In the genomic region with DNA sequence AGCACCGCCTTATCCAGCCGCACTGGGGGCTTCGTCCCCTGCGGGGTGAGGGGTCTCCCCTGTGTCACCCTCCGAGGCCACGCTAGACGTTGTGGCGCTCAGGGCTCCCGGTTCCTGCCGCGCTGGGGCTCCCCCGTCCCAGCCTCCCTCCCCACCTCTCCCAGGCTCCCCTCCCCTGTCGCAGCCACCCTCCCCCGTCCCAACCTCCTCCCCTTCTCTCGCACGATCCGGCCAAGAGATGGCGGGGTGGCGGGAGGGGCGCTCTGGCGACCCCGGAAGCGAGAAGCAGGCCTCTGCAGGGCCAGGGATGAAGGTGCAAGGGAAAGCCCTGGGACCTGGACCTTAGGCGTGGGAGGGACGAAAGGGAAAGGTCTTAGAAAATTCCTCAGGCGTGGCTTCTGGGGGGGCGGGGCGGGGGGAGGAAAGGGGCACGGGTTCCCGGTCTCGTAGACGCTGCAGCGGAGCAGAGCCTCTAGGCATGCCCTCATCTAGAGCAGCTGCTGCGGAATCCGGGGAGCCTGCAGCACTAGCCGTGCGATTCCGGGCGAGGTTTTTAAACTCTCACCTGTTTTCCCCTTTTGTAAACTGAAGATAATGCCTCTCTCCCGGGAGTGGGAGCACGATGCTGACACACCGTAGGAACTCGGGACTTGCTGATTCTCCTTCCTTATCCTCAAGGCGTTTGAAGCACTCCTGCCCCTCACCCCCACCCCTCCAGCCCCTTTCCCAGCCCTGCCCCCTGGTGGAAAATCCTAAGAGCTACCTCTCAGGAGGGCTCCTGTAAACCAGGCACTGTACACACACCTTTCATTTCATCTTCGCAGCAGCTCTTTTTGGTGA, we compare ENCODE assay signal across 8 cellular contexts. TPM values are rescaled to one million over a fixed set of nuclear protein-coding genes. Genes with fewer than 3 reads are reported as not detected.
A peak's percentile ranks its signal among the peaks of the same experiment; 100 is the strongest.
DNase-seq lines count a peak whose midpoint lies in the region; ATAC-seq, FAIRE-seq and TF ChIP-seq lines count a peak whose summit lies in the region.

No MANE protein-coding gene starts in this region.

- no CpG with 5 or more reads among the region's 45 CpGs for WGBS in H9 (ENCODE audit: extremely low coverage, insufficient read length, low lambda C conversion rate)
- WGBS in transverse colon (ENCODE audit: low coverage in 1 of 2), 2 donors = 1 to 60% methylated on average over 1 to 27 of the region's 45 CpGs

- H3K36me3 Mint-ChIP-seq in H9 (ENCODE audit: insufficient read depth in 1 of 3, low read depth in 3 of 3) = no peaks in the 10 kb centered on the region

- in situ Hi-C loops in transverse colon (cut with MboI; ENCODE audit: low pct_ligation_motif_present in 1 of 4, low pct_unique_long_range_greater_than_20kb in 1 of 4, low sequenced_read_pairs in 3 of 4) = no loop called here

- no peak overlapping the region for H3K4ac ChIP-seq in H9 (ENCODE audit: low read depth, low read length)

- peak overlapping the region; percentile 70 for H3K4me2 ChIP-seq in H9 (ENCODE audit: insufficient read depth, insufficient read length, low read length)
- H3K4me2 ChIP-seq in endothelial cell of umbilical vein (ENCODE audit: insufficient read depth, low read length) = peak overlapping the region; percentile 44

- H2BK20ac ChIP-seq in H9 (ENCODE audit: low read depth, low read length, poor library complexity, severe bottlenecking) = no peak overlapping the region

- no peak overlapping the region for H3K27ac Mint-ChIP-seq in H9

- DNase-seq in GM10266 (ENCODE audit: extremely low spot score) = peak; percentile 62
- DNase-seq in H9 = peak; percentile 78
- peak; percentile 30 for DNase-seq in NCI-H1417 treated with DMSO at 0.1 percent for 48 hours (lab: John Stamatoyannopoulos, UW)
- DNase-seq in activated CD4-positive, alpha-beta T cell treated with anti-CD3 and anti-CD28 coated beads, Interleukin-2, amount 50 U/mL, for 4 hours = peak; percentile 26 to 42
- DNase-seq in endothelial cell of umbilical vein (ENCODE audit: low read depth, low spot score) = no peak
- DNase-seq in myocyte (ENCODE audit: low read depth) = peak; percentile 77
- peak; percentile 43 for DNase-seq in transverse colon

- H2BK15ac ChIP-seq in H9 (ENCODE audit: low read depth, low read length) = no peak overlapping the region

- dilution Hi-C loops in endothelial cell of umbilical vein (cut with MboI; ENCODE audit: extremely low pct_ligation_motif_present, low sequenced_read_pairs) = no loop called here

- no peak overlapping the region for H3K56ac ChIP-seq in H9 (ENCODE audit: insufficient read length, low read depth, low read length)

- H4K91ac ChIP-seq in H9 (ENCODE audit: insufficient read length, low read depth, low read length) = no peak overlapping the region

- TF ChIP-seq EP300 in transverse colon (IDR thresholded peaks at IDR 0.05; ENCODE audit: low read depth) = no peak

- H3K4me3 ChIP-seq in endothelial cell of umbilical vein (replicated peaks in 1 of 3; ENCODE audit: insufficient read depth in 1 of 3, low read depth in 1 of 3, low read length in 3 of 3) (peak overlapping the region in 1 of 3 experiments; percentile 40), transverse colon (peak overlapping the region; percentile 45 to 71 (median 48))

- TF ChIP-seq POLR2A in endothelial cell of umbilical vein (IDR thresholded peaks at IDR 0.05; ENCODE audit: low read depth, low read length) = no peak
- TF ChIP-seq POLR2A in transverse colon (IDR thresholded peaks at IDR 0.05) = no peak

- peaks cover 12% of the 10 kb centered on the region for H3K23me2 ChIP-seq in H9 (ENCODE audit: insufficient read length, low read depth, low read length, poor library complexity, severe bottlenecking)

- no peak overlapping the region for H4K5ac ChIP-seq in H9 (ENCODE audit: insufficient read length, low read depth, low read length)

- H3K36me3 ChIP-seq in endothelial cell of umbilical vein (ENCODE audit: control insufficient read depth in 2 of 2, extremely low read depth in 1 of 2, insufficient read depth in 2 of 2, low read length in 2 of 2) (no peaks in the 10 kb centered on the region), transverse colon (no peaks in the 10 kb centered on the region)

- no peak overlapping the region for H3T11ph ChIP-seq in H9 (ENCODE audit: low read length)

- peaks cover 0 to 3% of the 10 kb centered on the region in 2 experiments; a peak in 3 of 5 replicates for H3K9me3 Mint-ChIP-seq in H9

- H3K23ac ChIP-seq in H9 (ENCODE audit: insufficient read length, low read depth, low read length) = no peak overlapping the region

- no peaks in the 10 kb centered on the region for H3K79me1 ChIP-seq in H9 (ENCODE audit: insufficient read depth, low read depth, low read length, poor library complexity, severe bottlenecking)

- FAIRE-seq in endothelial cell of umbilical vein (lab: Jason Lieb, UNC) = no peak

- CTCF ChIA-PET in endothelial cell of umbilical vein (lab: Charles Lee) = interaction anchor here (0.5 to 10.7 kb wide), 12 partner anchors 9 to 748 kb away, joined by 3 to 141 read pairs (median 4); partner anchors contain the start of gene KCNJ5

- H3K9me3 ChIP-seq in H9 (ENCODE audit: control insufficient read depth, low read depth, low read length) (no peaks in the 10 kb centered on the region), endothelial cell of umbilical vein (replicated peaks; ENCODE audit: control insufficient read depth, insufficient read depth, low read length) (no peaks in the 10 kb centered on the region), transverse colon (no peaks in the 10 kb centered on the region)

- peaks cover 97% of the 10 kb centered on the region for H3K27me3 Mint-ChIP-seq in H9 (ENCODE audit: low read depth)

- H3K79me2 ChIP-seq in H9 (ENCODE audit: insufficient read depth, low read length) (no peaks in the 10 kb centered on the region), endothelial cell of umbilical vein (ENCODE audit: control insufficient read depth, insufficient read depth, low read length) (no peaks in the 10 kb centered on the region)

- H3K9me1 ChIP-seq in endothelial cell of umbilical vein (replicated peaks; ENCODE audit: control insufficient read depth, extremely low read depth, insufficient read depth, low read length) = no peaks in the 10 kb centered on the region

- no peak overlapping the region for H2AK5ac ChIP-seq in H9 (ENCODE audit: insufficient read length, low read length)

- H3K9ac ChIP-seq in H9 (ENCODE audit: extremely low read depth, insufficient read length, low read length) = no peak overlapping the region
- no peak overlapping the region for H3K9ac ChIP-seq in endothelial cell of umbilical vein (replicated peaks; ENCODE audit: extremely low read depth, insufficient read depth, low read length)

- no peak overlapping the region for H4K8ac ChIP-seq in H9 (replicated peaks; ENCODE audit: insufficient read length, low read depth, low read length)

- H2BK12ac ChIP-seq in H9 (ENCODE audit: insufficient read length, low read depth, low read length) = no peak overlapping the region

- peak; percentile 27 for TF ChIP-seq CTCF in GM10266 (IDR thresholded peaks at IDR 0.05; ENCODE audit: control insufficient read depth, insufficient read depth, low read depth, missing control alignments)
- TF ChIP-seq CTCF in H9 (conservative IDR thresholded peaks at IDR 0.05) = peak; percentile 69
- TF ChIP-seq CTCF in endothelial cell of umbilical vein (IDR thresholded peaks at IDR 0.05; ENCODE audit: extremely low read depth in 1 of 2, insufficient read depth in 1 of 2, low read depth in 1 of 2, low read length in 2 of 2) = peak; percentile 19 to 41
- peak in 4 of 5 experiments; percentile 24 to 53 (median 50) for TF ChIP-seq CTCF in transverse colon (IDR thresholded peaks at IDR 0.05)

- peaks cover 34 to 41% of the 10 kb centered on the region in 2 experiments for H3K4me1 Mint-ChIP-seq in H9

- no peak overlapping the region for H3K18ac ChIP-seq in H9 (ENCODE audit: insufficient read length, low read depth, low read length)

- H2BK5ac ChIP-seq in H9 (ENCODE audit: insufficient read length, low read length) = no peak overlapping the region

- H2BK120ac ChIP-seq in H9 (ENCODE audit: low read depth, low read length, poor library complexity, severe bottlenecking) = no peak overlapping the region

- POLR2A ChIA-PET in endothelial cell of umbilical vein (lab: Charles Lee) = no interaction called here

- peaks cover 55% of the 10 kb centered on the region for H3K27me3 ChIP-seq in H9 (ENCODE audit: insufficient read depth, low read length)
- H3K27me3 ChIP-seq in endothelial cell of umbilical vein (ENCODE audit: control insufficient read depth in 2 of 2, insufficient read depth in 2 of 2, low read length in 2 of 2) = peaks cover 22 to 23% of the 10 kb centered on the region in 2 experiments
- H3K27me3 ChIP-seq in transverse colon = peaks cover 5% of the 10 kb centered on the region

- ATAC-seq in GM18873 (IDR thresholded peaks at IDR 0.05; ENCODE audit: low FRiP score, unreplicated experiment) = no peak

- no peak overlapping the region for H2AFZ ChIP-seq in H9 (ENCODE audit: low read length)
- H2AFZ ChIP-seq in endothelial cell of umbilical vein (ENCODE audit: low read depth, low read length) = peak overlapping the region; percentile 66

- H3K14ac ChIP-seq in H9 (ENCODE audit: insufficient read depth, low read length) = no peak overlapping the region

- intact Hi-C loops in endothelial cell of umbilical vein (cut with micrococcal nuclease) (loop anchor here (1.0 kb wide), 1 partner anchor 15 kb away; no protein-coding TSS in a partner anchor), transverse colon (cut with DNase I; ENCODE audit: low total_unique reads) (no loop called here)

- no TSS peak for BruUV-seq in endothelial cell of umbilical vein (replicated peaks; lab: Mats Ljungman, UMichigan)

- H3K4me3 Mint-ChIP-seq in H9 = peak overlapping the region; percentile 71 to 83

- H3K4me1 ChIP-seq in H9 (ENCODE audit: insufficient read depth, low read length) (peaks cover 2% of the 10 kb centered on the region; the same call in 1 of the 2 replicates), endothelial cell of umbilical vein (ENCODE audit: control insufficient read depth, extremely low read depth, insufficient read depth, low read length) (peaks cover 17% of the 10 kb centered on the region), transverse colon (peaks cover 3 to 21% (median 16%) of the 10 kb centered on the region in 4 donors)

- no peak overlapping the region for H3K27ac ChIP-seq in H9 (ENCODE audit: insufficient read length, low read depth, low read length)
- H3K27ac ChIP-seq in endothelial cell of umbilical vein (ENCODE audit: insufficient read depth, low read depth, low read length) = no peak overlapping the region
- peak overlapping the region; percentile 53 to 68 (median 62) for H3K27ac ChIP-seq in transverse colon

- H4K20me1 ChIP-seq in H9 (ENCODE audit: control insufficient read depth, insufficient read depth, insufficient read length) = peaks cover 4% of the 10 kb centered on the region
- H4K20me1 ChIP-seq in endothelial cell of umbilical vein (replicated peaks; ENCODE audit: control insufficient read depth, extremely low read depth, insufficient read depth, low read length) = no peaks in the 10 kb centered on the region

RNA-seq across cellular contexts. Expression of gene KCNJ5, which starts 14.4 kb away (rescaled TPM):
- total RNA-seq in H9 (2021) = 0.04 and 0.11 TPM in 2 replicates
- total RNA-seq in endothelial cell of umbilical vein = 0.13 and 0.14 TPM in 2 replicates
- polyA plus RNA-seq in endothelial cell of umbilical vein = 0.03 TPM in 1 of 2 replicates, not detected in the other
- 0.03 TPM in 1 of 2 replicates, not detected in the other for polyA plus RNA-seq in endothelial cell of umbilical vein (2011; cell fraction: cytosol; rRNA removed)
- polyA plus RNA-seq in endothelial cell of umbilical vein (2011; cell fraction: nucleus; rRNA removed) = 0.08 TPM in 1 of 2 replicates, not detected in the other
- polyA plus RNA-seq in endothelial cell of umbilical vein (2012) = not detected in 2 replicates
- polyA minus RNA-seq in endothelial cell of umbilical vein = not detected in 2 replicates
- polyA minus RNA-seq in endothelial cell of umbilical vein (2011; cell fraction: cytosol; rRNA and poly(A)+ RNA removed) = not detected
- not detected in 2 replicates for polyA minus RNA-seq in endothelial cell of umbilical vein (2011; cell fraction: nucleus; rRNA and poly(A)+ RNA removed)
- total RNA-seq in myocyte = not detected in 2 replicates
- polyA plus RNA-seq in myocyte (2012) = 0.09 TPM
- 10 to 100 TPM in 2 of 4 donors, under 1 TPM in 2; 0.14 to 17.1 (median 7.4) TPM for total RNA-seq in transverse colon

RNA-seq across cellular contexts. Expression of gene TP53AIP1, which starts 37.1 kb away (rescaled TPM):
- total RNA-seq in H9 (2021) (not detected in 2 replicates), endothelial cell of umbilical vein (not detected in 2 replicates), myocyte (0.05 TPM in 1 of 2 replicates, not detected in the other), transverse colon (under 1 TPM in 3 of 4 donors, not detected in 1; 0.20 to 0.48 (median 0.41) TPM)
- polyA plus RNA-seq in endothelial cell of umbilical vein = not detected in 2 replicates
- polyA plus RNA-seq in endothelial cell of umbilical vein (2011; cell fraction: cytosol; rRNA removed) = not detected in 2 replicates
- 0.10 and 0.17 TPM in 2 replicates for polyA plus RNA-seq in endothelial cell of umbilical vein (2011; cell fraction: nucleus; rRNA removed)
- polyA plus RNA-seq in endothelial cell of umbilical vein (2012) = not detected in 2 replicates
- not detected in 2 replicates for polyA minus RNA-seq in endothelial cell of umbilical vein
- not detected for polyA minus RNA-seq in endothelial cell of umbilical vein (2011; cell fraction: cytosol; rRNA and poly(A)+ RNA removed)
- polyA minus RNA-seq in endothelial cell of umbilical vein (2011; cell fraction: nucleus; rRNA and poly(A)+ RNA removed) = not detected in 2 replicates
- polyA plus RNA-seq in myocyte (2012) = 0.06 TPM

RNA-seq across cellular contexts. Expression of gene KCNJ1, which starts 38.5 kb away (rescaled TPM):
- total RNA-seq in H9 (2021) = not detected in 2 replicates
- total RNA-seq in endothelial cell of umbilical vein = not detected in 2 replicates
- polyA plus RNA-seq in endothelial cell of umbilical vein = 0.03 TPM in 1 of 2 replicates, not detected in the other
- not detected in 2 replicates for polyA plus RNA-seq in endothelial cell of umbilical vein (2011; cell fraction: cytosol; rRNA removed)
- 0.04 and 0.11 TPM in 2 replicates for polyA plus RNA-seq in endothelial cell of umbilical vein (2011; cell fraction: nucleus; rRNA removed)
- polyA plus RNA-seq in endothelial cell of umbilical vein (2012) = not detected in 2 replicates
- 0.08 and 0.12 TPM in 2 replicates for polyA minus RNA-seq in endothelial cell of umbilical vein
- polyA minus RNA-seq in endothelial cell of umbilical vein (2011; cell fraction: cytosol; rRNA and poly(A)+ RNA removed) = not detected
- polyA minus RNA-seq in endothelial cell of umbilical vein (2011; cell fraction: nucleus; rRNA and poly(A)+ RNA removed) = 0.10 TPM in 1 of 2 replicates, not detected in the other
- total RNA-seq in myocyte = 0.29 TPM in 1 of 2 replicates, not detected in the other
- not detected for polyA plus RNA-seq in myocyte (2012)
- not detected for total RNA-seq in transverse colon

Comparison
In these comparisons a context has a peak if more than half of its experiments do, and no peak if none do; other contexts are left out.
1. H3K27ac ChIP-seq: peak in transverse colon (4 of 4); none in H9 (single experiment) and endothelial cell of umbilical vein (single experiment).
2. Peak in every context shown above with its lines, with median percentiles within 50 percentile points of each other: CTCF ChIP-seq.